Comparison of ENCODE assay signal across 24 cellular contexts in genomic region chr7:2601907-2602735, GRCh38. TPM values are rescaled to one million over a fixed set of nuclear protein-coding genes. Genes with fewer than 3 reads are reported as not detected.
DNase-seq lines count a peak whose midpoint lies in the region; ATAC-seq, FAIRE-seq and TF ChIP-seq lines count a peak whose summit lies in the region.
"Had no signal": no experiment of that assay in that cellular context is flagged by ENCODE, and none has a peak within 500 bp of the region (broad histone marks: within the 10 kb centered on the region; RNA-seq: fewer than 3 reads in every experiment).

No MANE protein-coding gene starts in this region.

- H4K20me1 ChIP-seq in K562 (replicated peaks; ENCODE audit: control insufficient read depth, insufficient read depth, low read length), result no peaks in the 10 kb centered on the region; the same call in none of the 2 replicates
- H4K20me1 ChIP-seq in osteoblast (ENCODE audit: insufficient read depth, low read length), result no peaks in the 10 kb centered on the region

- CTCF ChIA-PET in activated CD8-positive, alpha-beta T cell treated with anti-CD3 and anti-CD28 coated beads for 36 hours (lab: Charles Lee), result no interaction called here
- CTCF ChIA-PET in activated CD8-positive, alpha-beta T cell treated with anti-CD3 and anti-CD28 coated beads, Interleukin-2, amount 10 ng/mL, durations not matched to agents 7 days and 5 days (lab: Charles Lee), result interaction anchor here (0.9 kb wide), 1 partner anchor 108 kb away, joined by 3 read pairs; no protein-coding TSS in a partner anchor
- CTCF ChIA-PET in K562 (lab: Yijun Ruan, JAX; ENCODE audit: low intra/inter-chr PET ratio), result no interaction called here

- no peak overlapping the region for H3K27ac Mint-ChIP-seq in activated CD8-positive, alpha-beta T cell treated with anti-CD3 and anti-CD28 coated beads for 36 hours
- H3K27ac Mint-ChIP-seq in activated CD8-positive, alpha-beta T cell treated with anti-CD3 and anti-CD28 coated beads, Interleukin-2, amount 10 ng/mL, durations not matched to agents 7 days and 5 days, result no peak overlapping the region
- no peak overlapping the region for H3K27ac Mint-ChIP-seq in activated T-cell treated with anti-CD3 and anti-CD28 coated beads, Interleukin-2, amount 50 U/mL, for 24 hours
- H3K27ac Mint-ChIP-seq: activated naive CD4-positive, alpha-beta T cell treated with anti-CD3 and anti-CD28 coated beads, Interleukin-2, amount 50 U/mL, for 24 hours; mesothelial cell of epicardium; nephron progenitor cell had no signal

- peaks cover 0 to 34% of the 10 kb centered on the region in 2 experiments; a peak in 2 of 5 replicates for H3K4me1 ChIP-seq in K562 (replicated peaks in 1 of 2; ENCODE audit: control insufficient read depth in 2 of 2, insufficient read depth in 2 of 2, low read length in 2 of 2)
- H3K4me1 ChIP-seq in osteoblast (ENCODE audit: insufficient read depth, low read length), result no peaks in the 10 kb centered on the region
- H3K4me1 ChIP-seq: Peyer's patch, prostate gland had no signal

- peaks cover 10% of the 10 kb centered on the region; the same call in 1 of the 3 replicates for H3K36me3 ChIP-seq in K562 (ENCODE audit: control insufficient read depth, insufficient read depth, low read length)
- H3K36me3 ChIP-seq in osteoblast (ENCODE audit: insufficient read depth, low read length), result peaks cover 12% of the 10 kb centered on the region

- intact Hi-C loops in activated CD8-positive, alpha-beta T cell treated with anti-CD3 and anti-CD28 coated beads for 36 hours (cut with micrococcal nuclease), result no loop called here
- intact Hi-C loops in K562 (cut with micrococcal nuclease), result no loop called here

- H3K9me3 ChIP-seq in K562 (replicated peaks; ENCODE audit: control insufficient read depth, insufficient read depth, low read depth, low read length) (no peaks in the 10 kb centered on the region), osteoblast (ENCODE audit: low read depth, low read length) (no peaks in the 10 kb centered on the region)
- H3K9me3 ChIP-seq: Peyer's patch, prostate gland, tibial artery had no signal

- H3K9me1 ChIP-seq in K562 (ENCODE audit: control insufficient read depth, insufficient read depth, low read length), result peaks cover 4% of the 10 kb centered on the region

- H3K79me2 ChIP-seq in K562 (ENCODE audit: control insufficient read depth, insufficient read depth, low read length) (no peaks in the 10 kb centered on the region), osteoblast (ENCODE audit: insufficient read depth, low read length) (no peaks in the 10 kb centered on the region)

- H3K27ac ChIP-seq in K562 (ENCODE audit: extremely low read depth, low read depth, low read length) (no peak overlapping the region), osteoblast (ENCODE audit: low read depth, low read length) (no peak overlapping the region)
- H3K27ac ChIP-seq: Peyer's patch, prostate gland, tibial artery had no signal

- no peak for TF ChIP-seq CTCF in activated CD8-positive, alpha-beta T cell treated with anti-CD3 and anti-CD28 coated beads for 36 hours (IDR thresholded peaks at IDR 0.05)
- TF ChIP-seq CTCF in K562 (IDR thresholded peaks at IDR 0.05 in 2 of 3, conservative IDR thresholded peaks at IDR 0.05 in 1 of 3; ENCODE audit: insufficient read depth in 2 of 3, low read depth in 1 of 3, low read length in 3 of 3), result no peak
- TF ChIP-seq CTCF in osteoblast (IDR thresholded peaks at IDR 0.05; ENCODE audit: extremely low read depth, low read depth, low read length), result no peak

- peak overlapping the region in 1 of 2 experiments; percentile 26; a peak in 1 of 4 replicates for H3K9ac ChIP-seq in K562 (ENCODE audit: insufficient read depth in 1 of 2, low read depth in 2 of 2, low read length in 2 of 2)

- WGBS in K562 (ENCODE audit: insufficient coverage, low coverage, missing lambda C conversion rate), result 71% methylated on average over 17 of the region's 18 CpGs

- BruUV-seq in K562 (replicated peaks; lab: Mats Ljungman, UMichigan), result no TSS peak

- no peaks in the 10 kb centered on the region for H3K4me1 Mint-ChIP-seq in activated CD8-positive, alpha-beta T cell treated with anti-CD3 and anti-CD28 coated beads for 36 hours (ENCODE audit: low read depth)
- H3K4me1 Mint-ChIP-seq in activated CD8-positive, alpha-beta T cell treated with anti-CD3 and anti-CD28 coated beads, Interleukin-2, amount 10 ng/mL, durations not matched to agents 7 days and 5 days (ENCODE audit: low read depth), result no peaks in the 10 kb centered on the region
- H3K4me1 Mint-ChIP-seq in activated T-cell treated with anti-CD3 and anti-CD28 coated beads, Interleukin-2, amount 50 U/mL, for 24 hours (ENCODE audit: low read depth), result no peaks in the 10 kb centered on the region
- H3K4me1 Mint-ChIP-seq: activated naive CD4-positive, alpha-beta T cell treated with anti-CD3 and anti-CD28 coated beads, Interleukin-2, amount 50 U/mL, for 24 hours; CD8-positive, alpha-beta memory T cell; mesothelial cell of epicardium had no signal

- in situ Hi-C loops in K562 (cut with MboI), result no loop called here

- POLR2A ChIA-PET in activated CD8-positive, alpha-beta T cell treated with anti-CD3 and anti-CD28 coated beads for 36 hours (lab: Charles Lee), result no interaction called here
- POLR2A ChIA-PET in activated CD8-positive, alpha-beta T cell treated with anti-CD3 and anti-CD28 coated beads, Interleukin-2, amount 10 ng/mL, durations not matched to agents 7 days and 5 days (lab: Charles Lee), result interaction anchor here (0.5 to 0.7 kb wide), 2 partner anchors 10 to 247 kb away, joined by 3 read pairs; no protein-coding TSS in a partner anchor
- POLR2A ChIA-PET in K562 (lab: Yijun Ruan, JAX), result interaction anchor here (0.6 kb wide), 1 partner anchor 113 kb away, joined by 3 read pairs; no protein-coding TSS in a partner anchor

- no peaks in the 10 kb centered on the region for H3K27me3 ChIP-seq in K562 (ENCODE audit: control insufficient read depth in 2 of 2, insufficient read depth in 2 of 2, low read length in 2 of 2)
- H3K27me3 ChIP-seq in osteoblast (ENCODE audit: insufficient read depth, low read length), result no peaks in the 10 kb centered on the region
- H3K27me3 ChIP-seq: Peyer's patch, tibial artery had no signal

- peak; percentile 17 for ATAC-seq in activated CD8-positive, alpha-beta T cell treated with anti-CD3 and anti-CD28 coated beads for 36 hours
- ATAC-seq in activated CD8-positive, alpha-beta T cell treated with anti-CD3 and anti-CD28 coated beads, Interleukin-2, amount 10 ng/mL, durations not matched to agents 7 days and 5 days, result no peak
- peak; percentile 45; the same call in 2 of the 3 replicates for ATAC-seq in K562
- ATAC-seq: activated CD4-positive, CD25-positive, alpha-beta regulatory T cell treated with anti-CD3 and anti-CD28 coated beads, Interleukin-2, amount 50 U/mL, for 24 hours; stimulated activated naive CD8-positive, alpha-beta T cell treated with anti-CD3 and anti-CD28 coated beads, Interleukin-15, Interleukin-2, amounts not matched to agents 100 U/mL and 50 U/mL, for 24 hours had no signal

- DNase-seq in activated CD8-positive, alpha-beta T cell treated with anti-CD3 and anti-CD28 coated beads for 36 hours, result no peak
- DNase-seq in activated CD8-positive, alpha-beta T cell treated with anti-CD3 and anti-CD28 coated beads, Interleukin-2, amount 10 ng/mL, durations not matched to agents 7 days and 5 days, result no peak
- peak; percentile 49 for DNase-seq in NCI-H1092 (lab: John Stamatoyannopoulos, UW)
- no peak for DNase-seq in K562 (ENCODE audit: extremely low read depth in 1 of 4, low spot score in 3 of 4)
- peak; percentile 82 for DNase-seq in osteoblast (ENCODE audit: insufficient read length, low spot score, missing footprints)
- DNase-seq in GOT3 (lab: John Stamatoyannopoulos, UW), result no peak
- no peak for DNase-seq in COLO829 (ENCODE audit: low spot score)
- DNase-seq in activated T-cell treated with anti-CD3 and anti-CD28 coated beads, Interleukin-2, amount 50 U/mL, for 24 hours, result no peak
- DNase-seq: CD8-positive, alpha-beta memory T cell; EL; H9; left cardiac atrium; NCI-H1048; nephron progenitor cell; Peyer's patch; stimulated activated naive CD8-positive, alpha-beta T cell treated with anti-CD3 and anti-CD28 coated beads, Interleukin-15, Interleukin-2, amounts not matched to agents 100 U/mL and 50 U/mL, for 24 hours had no signal

- no peak for FAIRE-seq in K562 (lab: Jason Lieb, UNC)
- FAIRE-seq: astrocyte, colon, HTR-8/SVneo had no signal

- no peak for TF ChIP-seq EP300 in K562 (IDR thresholded peaks at IDR 0.05; ENCODE audit: low read length)

- no peak overlapping the region for H3K4me2 ChIP-seq in K562 (ENCODE audit: insufficient read depth, low read length)
- H3K4me2 ChIP-seq in osteoblast (ENCODE audit: insufficient read depth, low read length), result no peak overlapping the region

- H3K4me3 ChIP-seq in K562 (no peak overlapping the region), osteoblast (ENCODE audit: insufficient read depth, low read length) (no peak overlapping the region)
- H3K4me3 ChIP-seq: Peyer's patch, prostate gland, tibial artery had no signal

- TF ChIP-seq RAD21 in K562 (CRISPR knock-in tag; conservative IDR thresholded peaks at IDR 0.05 in 1 of 2, IDR thresholded peaks at IDR 0.05 in 1 of 2), result no peak

- peaks cover 3% of the 10 kb centered on the region for H3K36me3 Mint-ChIP-seq in activated CD8-positive, alpha-beta T cell treated with anti-CD3 and anti-CD28 coated beads for 36 hours (ENCODE audit: low read depth)
- H3K36me3 Mint-ChIP-seq in activated CD8-positive, alpha-beta T cell treated with anti-CD3 and anti-CD28 coated beads, Interleukin-2, amount 10 ng/mL, durations not matched to agents 7 days and 5 days (ENCODE audit: low read depth), result peaks cover 6% of the 10 kb centered on the region
- H3K36me3 Mint-ChIP-seq in activated T-cell treated with anti-CD3 and anti-CD28 coated beads, Interleukin-2, amount 50 U/mL, for 24 hours (ENCODE audit: low read depth), result peaks cover 32% of the 10 kb centered on the region

- no peaks in the 10 kb centered on the region for H3K9me3 Mint-ChIP-seq in activated CD8-positive, alpha-beta T cell treated with anti-CD3 and anti-CD28 coated beads for 36 hours
- H3K9me3 Mint-ChIP-seq in activated CD8-positive, alpha-beta T cell treated with anti-CD3 and anti-CD28 coated beads, Interleukin-2, amount 10 ng/mL, durations not matched to agents 7 days and 5 days (ENCODE audit: insufficient read depth), result no peaks in the 10 kb centered on the region
- no peaks in the 10 kb centered on the region for H3K9me3 Mint-ChIP-seq in activated T-cell treated with anti-CD3 and anti-CD28 coated beads, Interleukin-2, amount 50 U/mL, for 24 hours
- H3K9me3 Mint-ChIP-seq: activated naive CD4-positive, alpha-beta T cell treated with anti-CD3 and anti-CD28 coated beads, Interleukin-2, amount 50 U/mL, for 24 hours; CD8-positive, alpha-beta memory T cell; H9; mesothelial cell of epicardium; nephron progenitor cell had no signal

- no peak overlapping the region for H3K4me3 Mint-ChIP-seq in activated CD8-positive, alpha-beta T cell treated with anti-CD3 and anti-CD28 coated beads for 36 hours
- H3K4me3 Mint-ChIP-seq in activated CD8-positive, alpha-beta T cell treated with anti-CD3 and anti-CD28 coated beads, Interleukin-2, amount 10 ng/mL, durations not matched to agents 7 days and 5 days, result no peak overlapping the region
- no peak overlapping the region for H3K4me3 Mint-ChIP-seq in activated T-cell treated with anti-CD3 and anti-CD28 coated beads, Interleukin-2, amount 50 U/mL, for 24 hours
- H3K4me3 Mint-ChIP-seq: activated naive CD4-positive, alpha-beta T cell treated with anti-CD3 and anti-CD28 coated beads, Interleukin-2, amount 50 U/mL, for 24 hours; CD8-positive, alpha-beta memory T cell; H9; mesothelial cell of epicardium; nephron progenitor cell had no signal

- H3K27me3 Mint-ChIP-seq in activated CD8-positive, alpha-beta T cell treated with anti-CD3 and anti-CD28 coated beads for 36 hours, result no peaks in the 10 kb centered on the region
- H3K27me3 Mint-ChIP-seq in activated CD8-positive, alpha-beta T cell treated with anti-CD3 and anti-CD28 coated beads, Interleukin-2, amount 10 ng/mL, durations not matched to agents 7 days and 5 days (ENCODE audit: low read depth), result no peaks in the 10 kb centered on the region
- H3K27me3 Mint-ChIP-seq in activated T-cell treated with anti-CD3 and anti-CD28 coated beads, Interleukin-2, amount 50 U/mL, for 24 hours, result no peaks in the 10 kb centered on the region
- H3K27me3 Mint-ChIP-seq: activated naive CD4-positive, alpha-beta T cell treated with anti-CD3 and anti-CD28 coated beads, Interleukin-2, amount 50 U/mL, for 24 hours; CD8-positive, alpha-beta memory T cell had no signal

- no peak for TF ChIP-seq POLR2A in K562 (conservative IDR thresholded peaks at IDR 0.05)

- H2AFZ ChIP-seq in K562 (ENCODE audit: low read depth, low read length), result no peak overlapping the region
- no peak overlapping the region for H2AFZ ChIP-seq in osteoblast (ENCODE audit: low read length)

RNA-seq across cellular contexts. Expression of gene TTYH3, which starts 29.7 kb away (rescaled TPM):
- 10 to 100 TPM; 30.3 to 32.3 TPM for total RNA-seq in activated CD8-positive, alpha-beta T cell treated with anti-CD3 and anti-CD28 coated beads for 36 hours
- 10 to 100 TPM; 37.0 to 37.7 TPM for total RNA-seq in activated CD8-positive, alpha-beta T cell treated with anti-CD3 and anti-CD28 coated beads, Interleukin-2, amount 10 ng/mL, durations not matched to agents 7 days and 5 days
- 4.3 and 18.5 TPM in 2 replicates for total RNA-seq in K562 (2011; cell fraction: chromatin; rRNA removed; ENCODE audit: low replicate concordance)
- total RNA-seq in K562 (2011; cell fraction: nucleolus; rRNA removed), result 13.6 and 17.2 TPM in 2 replicates
- 8.4 and 9.7 TPM in 2 replicates for total RNA-seq in K562 (2011; cell fraction: nucleoplasm; rRNA removed)
- total RNA-seq in K562 (2014; rRNA removed) (1.4 and 1.5 TPM in 2 replicates), K562 (2014; rRNA removed; fragmentation: Illumina TruSeq; extraction: Trizol) (0.06 and 0.11 TPM in 2 replicates), K562 (2015; rRNA removed; fragmentation: Illumina TruSeq; extraction: Trizol) (0.62 and 0.79 TPM in 2 replicates), K562 (2021) (4.9 and 5.5 TPM in 2 replicates), osteoblast (28.3 and 29.0 TPM in 2 replicates)
- polyA plus RNA-seq in K562 (2011; rRNA removed) (1.7 and 4.5 TPM in 2 replicates), K562 (2014; fragmentation: Illumina TruSeq; extraction: Trizol) (1.1 and 2.0 TPM in 2 replicates), K562 (2014; fragmentation: Nextera tagmentation; extraction: Ambion mirVana) (under 1 TPM; 0.01 to 0.04 TPM), K562 (2014; rRNA removed) (1.1 and 1.9 TPM in 2 replicates)
- polyA plus RNA-seq in K562 (2011; cell fraction: cytosol; rRNA removed), result 2.7 and 5.1 TPM in 2 replicates
- 13.6 and 13.8 TPM in 2 replicates for polyA plus RNA-seq in K562 (2011; cell fraction: nucleus; rRNA removed)
- polyA plus RNA-seq in K562 (2012), result 3.5 and 7.4 TPM in 2 replicates
- polyA minus RNA-seq in K562 (2011; rRNA and poly(A)+ RNA removed), result 0.96 and 1.1 TPM in 2 replicates
- polyA minus RNA-seq in K562 (2011; cell fraction: cytosol; rRNA and poly(A)+ RNA removed), result 5.5 and 6.6 TPM in 2 replicates
- polyA minus RNA-seq in K562 (2011; cell fraction: nucleus; rRNA and poly(A)+ RNA removed), result 5.7 and 5.9 TPM in 2 replicates

RNA-seq across cellular contexts. Expression of gene IQCE, which starts 43.3 kb away (rescaled TPM):
- 1 to 10 TPM; 4.0 to 4.3 TPM for total RNA-seq in activated CD8-positive, alpha-beta T cell treated with anti-CD3 and anti-CD28 coated beads for 36 hours
- total RNA-seq in activated CD8-positive, alpha-beta T cell treated with anti-CD3 and anti-CD28 coated beads, Interleukin-2, amount 10 ng/mL, durations not matched to agents 7 days and 5 days, result 10 to 100 TPM; 11.6 to 12.4 TPM
- total RNA-seq in K562 (2011; cell fraction: chromatin; rRNA removed; ENCODE audit: low replicate concordance), result 26.8 and 52.1 TPM in 2 replicates
- 20.3 and 21.5 TPM in 2 replicates for total RNA-seq in K562 (2011; cell fraction: nucleolus; rRNA removed)
- 22.9 and 30.8 TPM in 2 replicates for total RNA-seq in K562 (2011; cell fraction: nucleoplasm; rRNA removed)
- total RNA-seq in K562 (2014; rRNA removed) (7.2 and 8.5 TPM in 2 replicates), K562 (2014; rRNA removed; fragmentation: Illumina TruSeq; extraction: Trizol) (1.7 and 3.5 TPM in 2 replicates), K562 (2015; rRNA removed; fragmentation: Illumina TruSeq; extraction: Trizol) (3.7 and 4.2 TPM in 2 replicates), K562 (2021) (7.8 and 8.7 TPM in 2 replicates), osteoblast (15.3 and 18.8 TPM in 2 replicates)
- polyA plus RNA-seq in K562 (2011; rRNA removed) (3.2 and 5.0 TPM in 2 replicates), K562 (2014; fragmentation: Illumina TruSeq; extraction: Trizol) (4.4 and 6.5 TPM in 2 replicates), K562 (2014; fragmentation: Nextera tagmentation; extraction: Ambion mirVana) (under 1 TPM; 0.18 to 0.28 TPM), K562 (2014; rRNA removed) (5.1 and 6.1 TPM in 2 replicates)
- 2.3 and 3.0 TPM in 2 replicates for polyA plus RNA-seq in K562 (2011; cell fraction: cytosol; rRNA removed)
- 12.8 and 18.1 TPM in 2 replicates for polyA plus RNA-seq in K562 (2011; cell fraction: nucleus; rRNA removed)
- 5.3 and 7.0 TPM in 2 replicates for polyA plus RNA-seq in K562 (2012)
- polyA minus RNA-seq in K562 (2011; rRNA and poly(A)+ RNA removed), result 3.7 and 4.7 TPM in 2 replicates
- 3.9 and 4.8 TPM in 2 replicates for polyA minus RNA-seq in K562 (2011; cell fraction: cytosol; rRNA and poly(A)+ RNA removed)
- polyA minus RNA-seq in K562 (2011; cell fraction: nucleus; rRNA and poly(A)+ RNA removed), result 5.5 and 5.9 TPM in 2 replicates

RNA-seq across cellular contexts. Expression of gene BRAT1, which starts 46.8 kb away (rescaled TPM):
- total RNA-seq in activated CD8-positive, alpha-beta T cell treated with anti-CD3 and anti-CD28 coated beads for 36 hours, result 10 to 100 TPM; 30.9 to 32.6 TPM
- 10 to 100 TPM; 39.4 to 40.7 TPM for total RNA-seq in activated CD8-positive, alpha-beta T cell treated with anti-CD3 and anti-CD28 coated beads, Interleukin-2, amount 10 ng/mL, durations not matched to agents 7 days and 5 days
- 18.7 and 76.7 TPM in 2 replicates for total RNA-seq in K562 (2011; cell fraction: chromatin; rRNA removed; ENCODE audit: low replicate concordance)
- total RNA-seq in K562 (2011; cell fraction: nucleolus; rRNA removed), result 75.9 and 80.0 TPM in 2 replicates
- 35.8 and 37.1 TPM in 2 replicates for total RNA-seq in K562 (2011; cell fraction: nucleoplasm; rRNA removed)
- total RNA-seq in K562 (2014; rRNA removed) (48.2 and 53.8 TPM in 2 replicates), K562 (2014; rRNA removed; fragmentation: Illumina TruSeq; extraction: Trizol) (1.9 and 3.7 TPM in 2 replicates), K562 (2015; rRNA removed; fragmentation: Illumina TruSeq; extraction: Trizol) (14.6 and 17.4 TPM in 2 replicates), K562 (2021) (49.6 and 49.8 TPM in 2 replicates), osteoblast (23.9 and 28.2 TPM in 2 replicates)
- polyA plus RNA-seq in K562 (2011; rRNA removed) (10.5 and 23.7 TPM in 2 replicates), K562 (2014; fragmentation: Illumina TruSeq; extraction: Trizol) (5.8 and 20.3 TPM in 2 replicates), K562 (2014; fragmentation: Nextera tagmentation; extraction: Ambion mirVana) (under 1 TPM; 0.13 to 0.31 TPM), K562 (2014; rRNA removed) (35.3 and 39.1 TPM in 2 replicates)
- 14.1 and 48.2 TPM in 2 replicates for polyA plus RNA-seq in K562 (2011; cell fraction: cytosol; rRNA removed)
- 84.7 and 142 TPM in 2 replicates for polyA plus RNA-seq in K562 (2011; cell fraction: nucleus; rRNA removed)
- polyA plus RNA-seq in K562 (2012), result 37.7 and 38.8 TPM in 2 replicates
- polyA minus RNA-seq in K562 (2011; rRNA and poly(A)+ RNA removed), result 3.2 and 7.4 TPM in 2 replicates
- polyA minus RNA-seq in K562 (2011; cell fraction: cytosol; rRNA and poly(A)+ RNA removed), result 27.3 and 27.9 TPM in 2 replicates
- 22.2 and 25.0 TPM in 2 replicates for polyA minus RNA-seq in K562 (2011; cell fraction: nucleus; rRNA and poly(A)+ RNA removed)

Comparison
In these comparisons a context has a peak if more than half of its experiments do, and no peak if none do; other contexts are left out.
1. DNase-seq: peak in NCI-H1092 (single experiment) and osteoblast (single experiment); none in activated CD8-positive, alpha-beta T cell treated with anti-CD3 and anti-CD28 coated beads for 36 hours (single experiment), activated CD8-positive, alpha-beta T cell treated with anti-CD3 and anti-CD28 coated beads, Interleukin-2, amount 10 ng/mL, durations not matched to agents 7 days and 5 days (single experiment), K562 (0 of 4), GOT3 (single experiment), COLO829 (single experiment) and activated T-cell treated with anti-CD3 and anti-CD28 coated beads, Interleukin-2, amount 50 U/mL, for 24 hours (single experiment).